Comparison of ENCODE assay signal across 10 cellular contexts in genomic region chr6:31495580-31495979, GRCh38. TPM values are rescaled to one million over a fixed set of nuclear protein-coding genes. Genes with fewer than 3 reads are reported as not detected.
DNase-seq lines count a peak whose midpoint lies in the region; TF ChIP-seq lines count a peak whose summit lies in the region.
"Had no signal": no experiment of that assay in that cellular context is flagged by ENCODE, and none has a peak within 500 bp of the region (broad histone marks: within the 10 kb centered on the region; RNA-seq: fewer than 3 reads in every experiment).

No MANE protein-coding gene starts in this region.

- H3K27ac Mint-ChIP-seq in activated T-helper 2 cell treated with anti-CD3 and anti-CD28 coated beads, Interferon-gamma antibody, Interleukin-2, Interleukin-4, amounts not matched to agents 10 μg/mL and 5 μg/mL and 100 μg/mL, durations not matched to agents 14 hours and 24 hours and 36 hours = peak overlapping the region; percentile 77
- H3K27ac Mint-ChIP-seq: mesothelial cell of epicardium had no signal

- no peak for TF ChIP-seq EP300 in tibial nerve (IDR thresholded peaks at IDR 0.05)

- no peak for TF ChIP-seq CTCF in tibial nerve (IDR thresholded peaks at IDR 0.05)

- no peaks in the 10 kb centered on the region for H3K27me3 ChIP-seq in BLaER1 treated with 17β-estradiol and CSF1 and Interleukin-3, amounts not matched to agents 10 nM and 100 nM
- H3K27me3 ChIP-seq in tibial nerve = peaks cover 0 to 53% of the 10 kb centered on the region in 2 donors
- H3K27me3 ChIP-seq: testis had no signal

- intact Hi-C loops in activated T-helper 2 cell treated with anti-CD3 and anti-CD28 coated beads, Interferon-gamma antibody, Interleukin-2, Interleukin-4, amounts not matched to agents 10 μg/mL and 5 μg/mL and 100 μg/mL, durations not matched to agents 14 hours and 24 hours and 36 hours (cut with micrococcal nuclease) = loop anchor here (10.0 kb wide), 1 partner anchor 339 kb away; no protein-coding TSS in a partner anchor

- peak overlapping the region; percentile 84 to 92 (median 88) for H3K9ac ChIP-seq in BLaER1 treated with 17β-estradiol and CSF1 and Interleukin-3, amounts not matched to agents 10 nM and 100 nM

- H3K4me3 ChIP-seq in BLaER1 treated with 17β-estradiol and CSF1 and Interleukin-3, amounts not matched to agents 10 nM and 100 nM = peak overlapping the region; percentile 75 to 99 (median 90)
- H3K4me3 ChIP-seq in tibial nerve = peak overlapping the region in 2 of 4 donors; percentile 52 to 58

- H3K4me1 Mint-ChIP-seq in activated T-helper 2 cell treated with anti-CD3 and anti-CD28 coated beads, Interferon-gamma antibody, Interleukin-2, Interleukin-4, amounts not matched to agents 10 μg/mL and 5 μg/mL and 100 μg/mL, durations not matched to agents 14 hours and 24 hours and 36 hours (ENCODE audit: low read depth) = peaks cover 38% of the 10 kb centered on the region

- 73 to 85% methylated on average over 2 of the region's 2 CpGs for WGBS in tibial nerve, 2 donors

- peaks cover 9 to 30% (median 15%) of the 10 kb centered on the region in 11 experiments; a peak in 18 of 22 replicates for H4K20me1 ChIP-seq in BLaER1 treated with 17β-estradiol and CSF1 and Interleukin-3, amounts not matched to agents 10 nM and 100 nM

- peaks cover 0 to 3% (median 0%) of the 10 kb centered on the region in 11 experiments; a peak in 2 of 22 replicates for H3K36me3 ChIP-seq in BLaER1 treated with 17β-estradiol and CSF1 and Interleukin-3, amounts not matched to agents 10 nM and 100 nM
- H3K36me3 ChIP-seq in tibial nerve = no peaks in the 10 kb centered on the region

- H3K27ac ChIP-seq in BLaER1 treated with 17β-estradiol and CSF1 and Interleukin-3, amounts not matched to agents 10 nM and 100 nM = peak overlapping the region; percentile 83 to 92 (median 86)
- H3K27ac ChIP-seq in tibial nerve = peak overlapping the region in 1 of 4 donors; percentile 46

- peak overlapping the region; percentile 95 for H3K4me3 Mint-ChIP-seq in activated T-helper 2 cell treated with anti-CD3 and anti-CD28 coated beads, Interferon-gamma antibody, Interleukin-2, Interleukin-4, amounts not matched to agents 10 μg/mL and 5 μg/mL and 100 μg/mL, durations not matched to agents 14 hours and 24 hours and 36 hours (ENCODE audit: low read depth)

- H3K36me3 Mint-ChIP-seq in activated T-helper 2 cell treated with anti-CD3 and anti-CD28 coated beads, Interferon-gamma antibody, Interleukin-2, Interleukin-4, amounts not matched to agents 10 μg/mL and 5 μg/mL and 100 μg/mL, durations not matched to agents 14 hours and 24 hours and 36 hours (ENCODE audit: low read depth) = peaks cover 8% of the 10 kb centered on the region

- no peaks in the 10 kb centered on the region for H3K27me3 Mint-ChIP-seq in activated T-helper 2 cell treated with anti-CD3 and anti-CD28 coated beads, Interferon-gamma antibody, Interleukin-2, Interleukin-4, amounts not matched to agents 10 μg/mL and 5 μg/mL and 100 μg/mL, durations not matched to agents 14 hours and 24 hours and 36 hours (ENCODE audit: low read depth)

- H3K4me2 ChIP-seq in BLaER1 treated with 17β-estradiol and CSF1 and Interleukin-3, amounts not matched to agents 10 nM and 100 nM = peak overlapping the region; percentile 82 to 99 (median 96)

- H3K9me3 ChIP-seq in BLaER1 treated with 17β-estradiol and CSF1 and Interleukin-3, amounts not matched to agents 10 nM and 100 nM (replicated peaks in 1 of 11) = peaks cover 0 to 2% (median 0%) of the 10 kb centered on the region in 11 experiments; a peak in 1 of 22 replicates
- H3K9me3 ChIP-seq in tibial nerve = no peaks in the 10 kb centered on the region
- H3K9me3 ChIP-seq: testis had no signal

- no peaks in the 10 kb centered on the region for H3K9me3 Mint-ChIP-seq in activated T-helper 2 cell treated with anti-CD3 and anti-CD28 coated beads, Interferon-gamma antibody, Interleukin-2, Interleukin-4, amounts not matched to agents 10 μg/mL and 5 μg/mL and 100 μg/mL, durations not matched to agents 14 hours and 24 hours and 36 hours
- H3K9me3 Mint-ChIP-seq: mesothelial cell of epicardium had no signal

- DNase-seq in HT1080 (ENCODE audit: low read depth) = peak; percentile 65
- no peak for DNase-seq in activated T-helper 2 cell treated with anti-CD3 and anti-CD28 coated beads, Interferon-gamma antibody, Interleukin-2, Interleukin-4, amounts not matched to agents 10 μg/mL and 5 μg/mL and 100 μg/mL, durations not matched to agents 14 hours and 24 hours and 36 hours (ENCODE audit: low spot score)
- peak; percentile 57 for DNase-seq in kidney tubule cell (ENCODE audit: low spot score)
- DNase-seq in NCI-H446 treated with DMSO at 0.1 percent for 48 hours (lab: John Stamatoyannopoulos, UW) = no peak
- no peak for DNase-seq in GDM1 (lab: John Stamatoyannopoulos, UW)
- no peak for DNase-seq in stimulated activated CD4-positive, alpha-beta T cell treated with anti-CD3 and anti-CD28 coated beads, Interleukin-4, amount 100 ng/mL, for 24 hours
- DNase-seq in tibial nerve (ENCODE audit: low spot score in 2 of 2) = no peak
- DNase-seq: testis had no signal

- peaks cover 55 to 67% (median 60%) of the 10 kb centered on the region in 10 experiments for H3K4me1 ChIP-seq in BLaER1 treated with 17β-estradiol and CSF1 and Interleukin-3, amounts not matched to agents 10 nM and 100 nM
- peaks cover 0 to 36% (median 2%) of the 10 kb centered on the region in 4 donors for H3K4me1 ChIP-seq in tibial nerve

- TF ChIP-seq POLR2A in tibial nerve (IDR thresholded peaks at IDR 0.05) = no peak

RNA-seq across cellular contexts. Expression of gene MICB, which starts 2.4 kb away (rescaled TPM):
- total RNA-seq in HT1080 (2014; rRNA removed; shearing (Covaris generic)) = not detected in 2 replicates
- polyA plus RNA-seq in HT1080 (2015; cell fraction: cytosol; rRNA removed) = 0.12 TPM in 1 of 2 replicates, not detected in the other
- polyA plus RNA-seq in HT1080 (2015; cell fraction: nucleus; rRNA removed) = not detected in 2 replicates
- total RNA-seq in activated T-helper 2 cell treated with anti-CD3 and anti-CD28 coated beads, Interferon-gamma antibody, Interleukin-2, Interleukin-4, amounts not matched to agents 10 μg/mL and 5 μg/mL and 100 μg/mL, durations not matched to agents 14 hours and 24 hours and 36 hours = 30.6 and 31.5 TPM in 2 replicates
- total RNA-seq in tibial nerve = 1 to 10 TPM; 1.0 to 8.0 (median 4.1) TPM

RNA-seq across cellular contexts. Expression of gene MCCD1, which starts 33.2 kb away (rescaled TPM):
- not detected in 2 replicates for total RNA-seq in HT1080 (2014; rRNA removed; shearing (Covaris generic))
- polyA plus RNA-seq in HT1080 (2015; cell fraction: cytosol; rRNA removed) = not detected in 2 replicates
- not detected in 2 replicates for polyA plus RNA-seq in HT1080 (2015; cell fraction: nucleus; rRNA removed)
- not detected in 2 replicates for total RNA-seq in activated T-helper 2 cell treated with anti-CD3 and anti-CD28 coated beads, Interferon-gamma antibody, Interleukin-2, Interleukin-4, amounts not matched to agents 10 μg/mL and 5 μg/mL and 100 μg/mL, durations not matched to agents 14 hours and 24 hours and 36 hours
- total RNA-seq in tibial nerve = not detected
- total RNA-seq: mesothelial cell of epicardium, testis had no signal

RNA-seq across cellular contexts. Expression of gene DDX39B, which starts 46.2 kb away (rescaled TPM):
- total RNA-seq in HT1080 (2014; rRNA removed; shearing (Covaris generic)) = 856 and 950 TPM in 2 replicates
- polyA plus RNA-seq in HT1080 (2015; cell fraction: cytosol; rRNA removed) = 496 and 573 TPM in 2 replicates
- polyA plus RNA-seq in HT1080 (2015; cell fraction: nucleus; rRNA removed) = 1,409 and 1,413 TPM in 2 replicates
- total RNA-seq in activated T-helper 2 cell treated with anti-CD3 and anti-CD28 coated beads, Interferon-gamma antibody, Interleukin-2, Interleukin-4, amounts not matched to agents 10 μg/mL and 5 μg/mL and 100 μg/mL, durations not matched to agents 14 hours and 24 hours and 36 hours = 579 and 583 TPM in 2 replicates
- total RNA-seq in tibial nerve = 100 to 1,000 TPM; 306 to 436 (median 358) TPM

RNA-seq across cellular contexts. Expression of gene ATP6V1G2, which starts 50.8 kb away (rescaled TPM):
- 2.1 TPM in 2 replicates for total RNA-seq in HT1080 (2014; rRNA removed; shearing (Covaris generic))
- polyA plus RNA-seq in HT1080 (2015; cell fraction: cytosol; rRNA removed) = 2.3 and 2.9 TPM in 2 replicates
- 4.4 and 5.4 TPM in 2 replicates for polyA plus RNA-seq in HT1080 (2015; cell fraction: nucleus; rRNA removed)
- 0.69 and 0.82 TPM in 2 replicates for total RNA-seq in activated T-helper 2 cell treated with anti-CD3 and anti-CD28 coated beads, Interferon-gamma antibody, Interleukin-2, Interleukin-4, amounts not matched to agents 10 μg/mL and 5 μg/mL and 100 μg/mL, durations not matched to agents 14 hours and 24 hours and 36 hours
- total RNA-seq in tibial nerve = 1 to 10 TPM in 3 of 4 donors, under 1 TPM in 1; 0.60 to 3.8 (median 2.2) TPM

RNA-seq across cellular contexts. Expression of gene NFKBIL1, which starts 51.8 kb away (rescaled TPM):
- 21.2 and 21.9 TPM in 2 replicates for total RNA-seq in HT1080 (2014; rRNA removed; shearing (Covaris generic))
- 23.7 and 24.9 TPM in 2 replicates for polyA plus RNA-seq in HT1080 (2015; cell fraction: cytosol; rRNA removed)
- polyA plus RNA-seq in HT1080 (2015; cell fraction: nucleus; rRNA removed) = 24.5 and 34.7 TPM in 2 replicates
- 15.7 and 17.6 TPM in 2 replicates for total RNA-seq in activated T-helper 2 cell treated with anti-CD3 and anti-CD28 coated beads, Interferon-gamma antibody, Interleukin-2, Interleukin-4, amounts not matched to agents 10 μg/mL and 5 μg/mL and 100 μg/mL, durations not matched to agents 14 hours and 24 hours and 36 hours
- 10 to 100 TPM; 26.2 to 30.2 (median 27.7) TPM for total RNA-seq in tibial nerve

Comparison
In these comparisons a context has a peak if more than half of its experiments do, and no peak if none do; other contexts are left out.
1. DNase-seq: peak in HT1080 (single experiment) and kidney tubule cell (single experiment); none in activated T-helper 2 cell treated with anti-CD3 and anti-CD28 coated beads, Interferon-gamma antibody, Interleukin-2, Interleukin-4, amounts not matched to agents 10 μg/mL and 5 μg/mL and 100 μg/mL, durations not matched to agents 14 hours and 24 hours and 36 hours (single experiment), NCI-H446 treated with DMSO at 0.1 percent for 48 hours (single experiment), GDM1 (single experiment), stimulated activated CD4-positive, alpha-beta T cell treated with anti-CD3 and anti-CD28 coated beads, Interleukin-4, amount 100 ng/mL, for 24 hours (single experiment) and tibial nerve (0 of 2).